10 cellular contexts compared by ENCODE assay signal in genomic region chr9:76219555-76220151, GRCh38.
DNase-seq lines count a peak whose midpoint lies in the region; ATAC-seq and TF ChIP-seq lines count a peak whose summit lies in the region.
"Had no signal": no experiment of that assay in that cellular context is flagged by ENCODE, and none has a peak within 500 bp of the region (broad histone marks: within the 10 kb centered on the region; RNA-seq: fewer than 3 reads in every experiment).

No MANE protein-coding gene starts in this region.

- H3K4me1 ChIP-seq in osteoblast (ENCODE audit: insufficient read depth, low read length): peaks cover 19% of the 10 kb centered on the region
- peaks cover 9% of the 10 kb centered on the region for H3K4me1 ChIP-seq in smooth muscle cell (ENCODE audit: low read depth)
- H3K4me1 ChIP-seq: thyroid gland had no signal

- H3K27ac ChIP-seq in osteoblast (ENCODE audit: low read depth, low read length) (no peak overlapping the region), smooth muscle cell (ENCODE audit: low read depth) (no peak overlapping the region)
- H3K27ac ChIP-seq: thyroid gland had no signal

- ATAC-seq in HG02588 (IDR thresholded peaks at IDR 0.05; ENCODE audit: unreplicated experiment): no peak

- no peak overlapping the region for H3K27ac Mint-ChIP-seq in activated T-helper 2 cell treated with anti-CD3 and anti-CD28 coated beads, Interferon-gamma antibody, Interleukin-2, Interleukin-4, amounts not matched to agents 10 μg/mL and 5 μg/mL and 100 μg/mL, durations not matched to agents 14 hours and 24 hours and 36 hours

- peaks cover 4% of the 10 kb centered on the region for H3K27me3 Mint-ChIP-seq in activated T-helper 2 cell treated with anti-CD3 and anti-CD28 coated beads, Interferon-gamma antibody, Interleukin-2, Interleukin-4, amounts not matched to agents 10 μg/mL and 5 μg/mL and 100 μg/mL, durations not matched to agents 14 hours and 24 hours and 36 hours (ENCODE audit: low read depth)

- H3K4me3 ChIP-seq in GM06990 (replicated peaks; ENCODE audit: low read depth, low read length) (no peak overlapping the region), epithelial cell of proximal tubule (ENCODE audit: low read depth, low read length) (no peak overlapping the region), osteoblast (ENCODE audit: insufficient read depth, low read length) (no peak overlapping the region), smooth muscle cell (no peak overlapping the region)
- H3K4me3 ChIP-seq: thyroid gland had no signal

- no peak overlapping the region for H3K4me3 Mint-ChIP-seq in activated T-helper 2 cell treated with anti-CD3 and anti-CD28 coated beads, Interferon-gamma antibody, Interleukin-2, Interleukin-4, amounts not matched to agents 10 μg/mL and 5 μg/mL and 100 μg/mL, durations not matched to agents 14 hours and 24 hours and 36 hours (ENCODE audit: low read depth)

- H3K9me3 ChIP-seq in osteoblast (ENCODE audit: low read depth, low read length) (no peaks in the 10 kb centered on the region), smooth muscle cell (replicated peaks; ENCODE audit: low read depth) (no peaks in the 10 kb centered on the region)
- H3K9me3 ChIP-seq: thyroid gland had no signal

- no peaks in the 10 kb centered on the region for H3K36me3 ChIP-seq in GM06990 (ENCODE audit: control insufficient read depth, insufficient read depth, low read length)
- no peaks in the 10 kb centered on the region for H3K36me3 ChIP-seq in osteoblast (ENCODE audit: insufficient read depth, low read length)
- no peaks in the 10 kb centered on the region for H3K36me3 ChIP-seq in smooth muscle cell (ENCODE audit: low read depth)
- H3K36me3 ChIP-seq: thyroid gland had no signal

- H2AFZ ChIP-seq in osteoblast (ENCODE audit: low read length) (no peak overlapping the region), smooth muscle cell (ENCODE audit: low read depth) (no peak overlapping the region)

- H3K4me1 Mint-ChIP-seq in activated T-helper 2 cell treated with anti-CD3 and anti-CD28 coated beads, Interferon-gamma antibody, Interleukin-2, Interleukin-4, amounts not matched to agents 10 μg/mL and 5 μg/mL and 100 μg/mL, durations not matched to agents 14 hours and 24 hours and 36 hours (ENCODE audit: low read depth): no peaks in the 10 kb centered on the region

- H3K36me3 Mint-ChIP-seq in activated T-helper 2 cell treated with anti-CD3 and anti-CD28 coated beads, Interferon-gamma antibody, Interleukin-2, Interleukin-4, amounts not matched to agents 10 μg/mL and 5 μg/mL and 100 μg/mL, durations not matched to agents 14 hours and 24 hours and 36 hours (ENCODE audit: low read depth): no peaks in the 10 kb centered on the region

- DNase-seq in GM06990 (ENCODE audit: extremely low read depth, insufficient read length) (no peak), NAMALWA (ENCODE audit: low spot score) (peak; percentile 2), epithelial cell of proximal tubule (ENCODE audit: low read depth) (no peak), osteoblast (ENCODE audit: insufficient read length, low spot score, missing footprints) (peak; percentile 53), smooth muscle cell (lab: John Stamatoyannopoulos, UW; ENCODE audit: unreplicated experiment) (no peak)
- DNase-seq in activated T-helper 2 cell treated with anti-CD3 and anti-CD28 coated beads, Interferon-gamma antibody, Interleukin-2, Interleukin-4, amounts not matched to agents 10 μg/mL and 5 μg/mL and 100 μg/mL, durations not matched to agents 14 hours and 24 hours and 36 hours (ENCODE audit: low spot score): no peak
- DNase-seq: KG1, NCI-H526 had no signal

- intact Hi-C loops in activated T-helper 2 cell treated with anti-CD3 and anti-CD28 coated beads, Interferon-gamma antibody, Interleukin-2, Interleukin-4, amounts not matched to agents 10 μg/mL and 5 μg/mL and 100 μg/mL, durations not matched to agents 14 hours and 24 hours and 36 hours (cut with micrococcal nuclease): no loop called here

- H3K79me2 ChIP-seq in osteoblast (ENCODE audit: insufficient read depth, low read length): no peaks in the 10 kb centered on the region
- no peaks in the 10 kb centered on the region for H3K79me2 ChIP-seq in smooth muscle cell (ENCODE audit: low read depth)

- H3K9ac ChIP-seq in smooth muscle cell (ENCODE audit: low read depth): no peak overlapping the region

- H3F3A ChIP-seq in smooth muscle cell (ENCODE audit: low read depth): no peaks in the 10 kb centered on the region

- H3K27me3 ChIP-seq in GM06990 (replicated peaks; ENCODE audit: control insufficient read depth, insufficient read depth, low read length): no peaks in the 10 kb centered on the region
- H3K27me3 ChIP-seq in osteoblast (ENCODE audit: insufficient read depth, low read length): no peaks in the 10 kb centered on the region
- no peaks in the 10 kb centered on the region for H3K27me3 ChIP-seq in smooth muscle cell (ENCODE audit: low read depth)
- H3K27me3 ChIP-seq: thyroid gland had no signal

- TF ChIP-seq CTCF in GM06990 (IDR thresholded peaks at IDR 0.05; ENCODE audit: insufficient read depth, low read length, poor library complexity, severe bottlenecking): peak; percentile 14
- peak; percentile 35 for TF ChIP-seq CTCF in epithelial cell of proximal tubule (conservative IDR thresholded peaks at IDR 0.05; ENCODE audit: low read depth, low read length)
- TF ChIP-seq CTCF in osteoblast (IDR thresholded peaks at IDR 0.05; ENCODE audit: extremely low read depth, low read depth, low read length): peak; percentile 44
- TF ChIP-seq CTCF in smooth muscle cell (IDR thresholded peaks at IDR 0.05; ENCODE audit: borderline replicate concordance, insufficient read depth, poor library complexity, severe bottlenecking): no peak

- WGBS in smooth muscle cell (ENCODE audit: low lambda C conversion rate): 87% methylated on average over 11 of the region's 11 CpGs

- H3K9me3 Mint-ChIP-seq in activated T-helper 2 cell treated with anti-CD3 and anti-CD28 coated beads, Interferon-gamma antibody, Interleukin-2, Interleukin-4, amounts not matched to agents 10 μg/mL and 5 μg/mL and 100 μg/mL, durations not matched to agents 14 hours and 24 hours and 36 hours: no peaks in the 10 kb centered on the region

- H3K4me2 ChIP-seq in osteoblast (ENCODE audit: insufficient read depth, low read length) (no peak overlapping the region), smooth muscle cell (no peak overlapping the region)

- H4K20me1 ChIP-seq in osteoblast (ENCODE audit: insufficient read depth, low read length): no peaks in the 10 kb centered on the region
- H4K20me1 ChIP-seq in smooth muscle cell (ENCODE audit: low read depth): no peaks in the 10 kb centered on the region

Comparison
In these comparisons a context has a peak if more than half of its experiments do, and no peak if none do; other contexts are left out.
1. DNase-seq: peak in NAMALWA (single experiment) and osteoblast (single experiment); none in GM06990 (single experiment), epithelial cell of proximal tubule (single experiment), activated T-helper 2 cell treated with anti-CD3 and anti-CD28 coated beads, Interferon-gamma antibody, Interleukin-2, Interleukin-4, amounts not matched to agents 10 μg/mL and 5 μg/mL and 100 μg/mL, durations not matched to agents 14 hours and 24 hours and 36 hours (single experiment) and smooth muscle cell (single experiment).